Comparison of ENCODE assay signal across 11 cellular contexts in the genomic region with DNA sequence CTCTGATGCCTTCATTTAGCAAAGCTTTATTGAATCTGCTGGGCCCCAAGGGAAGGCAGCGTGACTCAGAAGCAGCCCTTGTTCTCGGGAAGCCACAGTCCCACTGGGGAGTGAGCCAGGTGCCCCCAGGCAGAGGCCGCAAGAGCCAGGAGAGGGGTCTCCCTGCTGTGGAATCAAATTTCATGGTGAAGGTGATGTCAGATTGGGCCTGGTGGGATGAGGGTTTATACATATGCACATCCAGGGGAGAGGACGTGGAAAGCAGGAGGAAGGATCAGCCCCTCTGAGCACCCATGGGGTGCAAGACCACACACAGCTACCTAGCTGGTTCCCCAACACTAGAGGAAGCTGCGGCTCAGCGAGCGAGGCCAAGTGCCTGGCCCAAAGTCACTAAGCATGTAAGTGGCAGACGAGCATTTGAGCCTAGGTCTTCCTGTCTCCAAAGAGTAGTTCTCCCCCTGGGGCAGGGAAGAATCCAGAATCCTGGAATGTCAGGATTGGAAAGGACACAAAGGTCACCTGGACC. TPM values are rescaled to one million over a fixed set of nuclear protein-coding genes. Genes with fewer than 3 reads are reported as not detected.
DNase-seq lines count a peak whose midpoint lies in the region; ATAC-seq, FAIRE-seq and TF ChIP-seq lines count a peak whose summit lies in the region.
"Had no signal": no experiment of that assay in that cellular context is flagged by ENCODE, and none has a peak within 500 bp of the region (broad histone marks: within the 10 kb centered on the region; RNA-seq: fewer than 3 reads in every experiment).

No MANE protein-coding gene starts in this region.

- no peak overlapping the region for H2BK120ac ChIP-seq in H1 (replicated peaks; ENCODE audit: low read depth, low read length)

- CTCF ChIA-PET in H1 (lab: Charles Lee; ENCODE audit: partially characterized antibody) = interaction anchor here (0.6 to 4.2 kb wide), 10 partner anchors 9 to 143 kb away, joined by 3 to 27 read pairs (median 4); no protein-coding TSS in a partner anchor

- H2BK12ac ChIP-seq in H1 (ENCODE audit: low read depth, low read length) = peak overlapping the region; percentile 84; the same call in 1 of the 2 replicates

- H3K23me2 ChIP-seq in H1 (ENCODE audit: low read depth, low read length) = peaks cover 13% of the 10 kb centered on the region

- peak overlapping the region; percentile 75; the same call in 1 of the 2 replicates for H3K18ac ChIP-seq in H1 (ENCODE audit: extremely low read depth, low read length)

- no peak for TF ChIP-seq EP300 in H1 (IDR thresholded peaks at IDR 0.05; ENCODE audit: borderline replicate concordance in 1 of 2, low read depth in 2 of 2, low read length in 2 of 2)

- no peak overlapping the region for H3K14ac ChIP-seq in H1 (ENCODE audit: insufficient read length)

- peaks cover 5 to 29% (median 19%) of the 10 kb centered on the region in 4 experiments for H3K4me1 ChIP-seq in H1 (replicated peaks in 1 of 4; ENCODE audit: control insufficient read depth in 3 of 4, insufficient read depth in 4 of 4, low read length in 3 of 4)
- H3K4me1 ChIP-seq: parathyroid adenoma had no signal

- peak; percentile 76 for FAIRE-seq in H1 (lab: Jason Lieb, UNC)

- H4K91ac ChIP-seq in H1 (replicated peaks; ENCODE audit: insufficient read length, low read length) = peak overlapping the region; percentile 68

- H3K79me2 ChIP-seq in H1 (ENCODE audit: control insufficient read depth in 1 of 2, insufficient read depth in 2 of 2, low read length in 2 of 2) = peaks cover 0 to 5% of the 10 kb centered on the region in 2 experiments; a peak in 1 of 4 replicates
- H3K79me2 ChIP-seq: parathyroid adenoma had no signal

- H3K23ac ChIP-seq in H1 (ENCODE audit: insufficient read length) = no peak overlapping the region

- no peak overlapping the region for H3K4me3 ChIP-seq in NB4 (ENCODE audit: low read depth, low read length)
- H3K4me3 ChIP-seq in H1 (ENCODE audit: extremely low read depth in 1 of 4, insufficient read depth in 2 of 4, low read depth in 3 of 4, low read length in 4 of 4) = peak overlapping the region in 1 of 4 experiments; percentile 93; a peak in 1 of 8 replicates
- H3K4me3 ChIP-seq: thoracic aorta had no signal

- H3K9ac ChIP-seq in H1 (replicated peaks in 1 of 4; ENCODE audit: extremely low read depth in 1 of 4, low read depth in 3 of 4, low read length in 3 of 4) = peak overlapping the region in 1 of 4 experiments; percentile 59; a peak in 2 of 7 replicates
- H3K9ac ChIP-seq: parathyroid adenoma had no signal

- H4K5ac ChIP-seq in H1 (ENCODE audit: insufficient read length, low read depth, low read length) = no peak overlapping the region

- H3K36me3 ChIP-seq in H1 (ENCODE audit: control insufficient read depth in 2 of 4, insufficient read depth in 4 of 4, low read length in 3 of 4) = no peaks in the 10 kb centered on the region
- H3K36me3 ChIP-seq: thoracic aorta had no signal

- H3K27me3 ChIP-seq in H1 (replicated peaks in 1 of 4; ENCODE audit: control insufficient read depth in 3 of 4, extremely low read depth in 1 of 4, insufficient read depth in 3 of 4, low read length in 3 of 4) = peaks cover 0 to 4% (median 4%) of the 10 kb centered on the region in 4 experiments; a peak in 2 of 7 replicates

- H3K56ac ChIP-seq in H1 (replicated peaks; ENCODE audit: insufficient read length, low read depth, low read length) = no peak overlapping the region

- TF ChIP-seq CTCF in GM13977 (IDR thresholded peaks at IDR 0.05; ENCODE audit: extremely low read depth, insufficient read depth, missing control alignments) (no peak), NB4 (IDR thresholded peaks at IDR 0.05; ENCODE audit: low read depth, low read length) (no peak), H1 (IDR thresholded peaks at IDR 0.05; ENCODE audit: control extremely low read depth in 1 of 3, insufficient read depth in 1 of 3, low read depth in 1 of 3, low read length in 3 of 3) (no peak)

- H2AFZ ChIP-seq in H1 (ENCODE audit: low read length) = no peak overlapping the region
- H2AFZ ChIP-seq: parathyroid adenoma had no signal

- peak; percentile 7 for ATAC-seq in sciatic nerve
- ATAC-seq in HG03196 (IDR thresholded peaks at IDR 0.05; ENCODE audit: unreplicated experiment) = no peak

- H2BK5ac ChIP-seq in H1 (ENCODE audit: low read depth, low read length) = peak overlapping the region; percentile 68

- H4K8ac ChIP-seq in H1 (ENCODE audit: extremely low read depth, insufficient read depth, low read length) = no peak overlapping the region

- in situ Hi-C loops in GM13977 (cut with MboI; ENCODE audit: low pct_unique_long_range_greater_than_20kb, low sequenced_read_pairs, unreplicated experiment) = no loop called here

- peaks cover 0 to 5% of the 10 kb centered on the region in 2 experiments for H4K20me1 ChIP-seq in H1 (replicated peaks in 1 of 2; ENCODE audit: control insufficient read depth in 1 of 2, insufficient read depth in 2 of 2, low read length in 2 of 2)

- H2BK20ac ChIP-seq in H1 (ENCODE audit: low read length) = peak overlapping the region; percentile 48; the same call in 1 of the 2 replicates

- intact Hi-C loops in sciatic nerve (cut with DNase I) = no loop called here

- POLR2A ChIA-PET in H1 (lab: Charles Lee; ENCODE audit: partially characterized antibody) = interaction anchor here (0.8 to 22.5 kb wide), 9 partner anchors 7 to 98 kb away, joined by 3 to 413 read pairs (median 4); a partner anchor contains a TSS

- 41% methylated on average over 8 of the region's 8 CpGs; no CpG with 5 or more reads in 1 of the 2 experiments for WGBS in H1 (ENCODE audit: extremely low coverage in 1 of 2, insufficient coverage in 1 of 2, insufficient read length in 1 of 2, insufficient replicate concordance in 2 of 2, low coverage in 1 of 2, low lambda C conversion rate in 2 of 2, missing lambda C conversion rate in 1 of 2), 2 experiments

- H3K27ac ChIP-seq in H1 (ENCODE audit: low read depth, low read length) = no peak overlapping the region
- H3K27ac ChIP-seq: epithelial cell of prostate, parathyroid adenoma, thoracic aorta had no signal

- TF ChIP-seq RAD21 in H1 (IDR thresholded peaks at IDR 0.05 in 1 of 2, conservative IDR thresholded peaks at IDR 0.05 in 1 of 2; ENCODE audit: low read depth in 2 of 2, low read length in 2 of 2) = no peak; a peak in 1 of 4 replicates

- H3K4ac ChIP-seq in H1 (replicated peaks; ENCODE audit: insufficient read length, low read depth, low read length) = no peak overlapping the region

- peak overlapping the region; percentile 86 to 98 for H3K4me2 ChIP-seq in H1 (ENCODE audit: insufficient read depth in 1 of 2, low read depth in 2 of 2, low read length in 2 of 2)

- peak overlapping the region; percentile 82; the same call in 1 of the 2 replicates for H2AK5ac ChIP-seq in H1 (ENCODE audit: low read depth, low read length)

- TF ChIP-seq POLR2A in NB4 (IDR thresholded peaks at IDR 0.05; ENCODE audit: extremely low read depth, insufficient read length) (no peak), H1 (IDR thresholded peaks at IDR 0.05; ENCODE audit: control extremely low read depth in 1 of 2, low read depth in 2 of 2, low read length in 2 of 2) (no peak)

- H3K79me1 ChIP-seq in H1 (ENCODE audit: low read depth, low read length) = peaks cover 7% of the 10 kb centered on the region

- DNase-seq in GM13977 (ENCODE audit: low spot score) (peak; percentile 20), NB4 (ENCODE audit: low read depth) (peak; percentile 93), H1 (ENCODE audit: low read depth in 1 of 2, low spot score in 2 of 2) (no peak), sciatic nerve (ENCODE audit: low spot score) (no peak), NCI-H187 treated with DMSO at 0.1 percent for 48 hours (lab: John Stamatoyannopoulos, UW) (no peak), hepatic stellate cell (ENCODE audit: low spot score) (no peak), OCI-M2 (lab: John Stamatoyannopoulos, UW; ENCODE audit: unreplicated experiment) (no peak)

- no peaks in the 10 kb centered on the region for H3K9me3 ChIP-seq in H1 (ENCODE audit: insufficient read depth in 2 of 2, low read depth in 1 of 2, low read length in 1 of 2)
- H3K9me3 ChIP-seq: thoracic aorta had no signal

- H2BK15ac ChIP-seq in H1 (ENCODE audit: low read length) = 0 out of 2 replicates have a peak overlapping the region, but pooled peaks have one; percentile 18

TF ChIP-seq in H1, 55 proteins besides CTCF, POLR2A, EP300 and RAD21:
- no peak for TF ChIP-seq JUND (IDR thresholded peaks at IDR 0.05; ENCODE audit: low read length)

RNA-seq across cellular contexts. Expression of a gene that starts 2.0 kb away (rescaled TPM):
- total RNA-seq in H1 (2021; fragmentation: NEBNext Ultra II Directional; extraction: Animal tissue kit (Norgen Biotek cat#: 25700)) = 32.5 and 32.7 TPM in 2 replicates
- polyA plus RNA-seq in H1 (2011; rRNA removed) = 84.7 and 98.9 TPM in 2 replicates
- polyA plus RNA-seq in H1 (2011; cell fraction: cytosol; rRNA removed) = 86.1 TPM
- polyA plus RNA-seq in H1 (2011; cell fraction: nucleus; rRNA removed) = 107 TPM
- 22.3 to 55.2 TPM (median 50.2 TPM) in 4 replicates for polyA plus RNA-seq in H1 (2012, experiment 1 of 2)
- 31.1 TPM for polyA plus RNA-seq in H1 (2012, experiment 2 of 2)
- 31.4 TPM for polyA plus RNA-seq in H1 (2013, experiment 1 of 2)
- 34.9 TPM for polyA plus RNA-seq in H1 (2013, experiment 2 of 2)
- 21.3 and 25.3 TPM in 2 replicates for polyA minus RNA-seq in H1 (2011; rRNA and poly(A)+ RNA removed)
- polyA minus RNA-seq in H1 (2011; cell fraction: cytosol; rRNA and poly(A)+ RNA removed) = 23.3 TPM
- 25.3 TPM for polyA minus RNA-seq in H1 (2011; cell fraction: nucleus; rRNA and poly(A)+ RNA removed)
- 52.9 TPM for total RNA-seq in sciatic nerve

RNA-seq across cellular contexts. Expression of a gene that starts 32.3 kb away (rescaled TPM):
- 2,801 and 2,865 TPM in 2 replicates for total RNA-seq in H1 (2021; fragmentation: NEBNext Ultra II Directional; extraction: Animal tissue kit (Norgen Biotek cat#: 25700))
- 5,362 and 5,466 TPM in 2 replicates for polyA plus RNA-seq in H1 (2011; rRNA removed)
- 8,556 TPM for polyA plus RNA-seq in H1 (2011; cell fraction: cytosol; rRNA removed)
- 6,792 TPM for polyA plus RNA-seq in H1 (2011; cell fraction: nucleus; rRNA removed)
- 3,449 to 5,365 TPM (median 4,851 TPM) in 4 replicates for polyA plus RNA-seq in H1 (2012, experiment 1 of 2)
- polyA plus RNA-seq in H1 (2012, experiment 2 of 2) = 2,078 TPM
- 2,295 TPM for polyA plus RNA-seq in H1 (2013, experiment 1 of 2)
- 2,292 TPM for polyA plus RNA-seq in H1 (2013, experiment 2 of 2)
- polyA minus RNA-seq in H1 (2011; rRNA and poly(A)+ RNA removed) = 1,769 and 1,871 TPM in 2 replicates
- polyA minus RNA-seq in H1 (2011; cell fraction: cytosol; rRNA and poly(A)+ RNA removed) = 1,662 TPM
- polyA minus RNA-seq in H1 (2011; cell fraction: nucleus; rRNA and poly(A)+ RNA removed) = 2,188 TPM
- 1,341 TPM for total RNA-seq in sciatic nerve

RNA-seq across cellular contexts. Expression of a gene that starts 47.8 kb away (rescaled TPM):
- total RNA-seq in H1 (2021; fragmentation: NEBNext Ultra II Directional; extraction: Animal tissue kit (Norgen Biotek cat#: 25700)) = 23.1 and 26.1 TPM in 2 replicates
- polyA plus RNA-seq in H1 (2011; rRNA removed) = 38.0 and 77.1 TPM in 2 replicates
- 41.7 TPM for polyA plus RNA-seq in H1 (2011; cell fraction: cytosol; rRNA removed)
- 53.9 TPM for polyA plus RNA-seq in H1 (2011; cell fraction: nucleus; rRNA removed)
- polyA plus RNA-seq in H1 (2012, experiment 1 of 2) = 17.0 to 29.1 TPM (median 26.8 TPM) in 4 replicates
- polyA plus RNA-seq in H1 (2012, experiment 2 of 2) = 22.4 TPM
- 16.1 TPM for polyA plus RNA-seq in H1 (2013, experiment 1 of 2)
- polyA plus RNA-seq in H1 (2013, experiment 2 of 2) = 15.7 TPM
- 22.1 and 25.9 TPM in 2 replicates for polyA minus RNA-seq in H1 (2011; rRNA and poly(A)+ RNA removed)
- 29.2 TPM for polyA minus RNA-seq in H1 (2011; cell fraction: cytosol; rRNA and poly(A)+ RNA removed)
- 18.2 TPM for polyA minus RNA-seq in H1 (2011; cell fraction: nucleus; rRNA and poly(A)+ RNA removed)
- 42.0 TPM for total RNA-seq in sciatic nerve

Comparison
In these comparisons a context has a peak if more than half of its experiments do, and no peak if none do; other contexts are left out.
1. DNase-seq: peak in GM13977 (single experiment) and NB4 (single experiment); none in H1 (0 of 2), sciatic nerve (single experiment), NCI-H187 treated with DMSO at 0.1 percent for 48 hours (single experiment), hepatic stellate cell (single experiment) and OCI-M2 (single experiment).